ENCODE assay signal across 8 cellular contexts in the genomic region with DNA sequence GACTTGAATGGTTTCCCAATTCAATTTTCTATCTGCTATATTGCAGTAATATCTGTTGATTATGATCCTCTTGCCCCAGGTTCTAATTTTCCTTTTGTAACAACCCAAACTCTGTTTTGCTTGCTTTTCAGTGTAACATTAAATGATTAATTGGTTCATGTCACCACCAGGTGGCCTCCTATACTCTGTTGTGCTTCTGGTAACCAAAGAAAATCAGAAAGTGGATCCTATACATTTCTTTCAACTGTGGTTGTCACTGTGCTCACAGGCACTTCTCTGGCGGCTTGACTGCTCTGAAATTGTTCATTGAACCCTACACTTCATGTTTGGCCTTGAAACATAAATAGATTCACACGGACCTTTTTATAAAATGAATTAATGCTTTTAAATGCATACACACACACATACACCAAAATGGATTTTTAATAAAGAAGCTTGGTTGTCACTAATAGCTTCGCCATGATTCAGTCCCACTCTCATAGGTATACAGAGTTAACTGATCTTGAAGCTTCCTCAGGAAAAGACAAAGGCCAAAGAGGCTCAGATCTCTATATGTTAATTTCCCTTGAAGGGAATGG.
A peak's percentile ranks its signal among the peaks of the same experiment; 100 is the strongest.
DNase-seq lines count a peak whose midpoint lies in the region; ATAC-seq and TF ChIP-seq lines count a peak whose summit lies in the region.

No MANE protein-coding gene starts in this region.

- H3K4me1 ChIP-seq in fibroblast of lung (ENCODE audit: control insufficient read depth, extremely low read depth, insufficient read depth, low read length): peaks cover 6% of the 10 kb centered on the region
- no peaks in the 10 kb centered on the region for H3K4me1 ChIP-seq in trophoblast cell (ENCODE audit: control insufficient read depth in 1 of 2, insufficient read depth in 2 of 2, low read length in 2 of 2)

- H3K79me1 ChIP-seq in trophoblast cell (ENCODE audit: low read length): no peaks in the 10 kb centered on the region

- ATAC-seq in GM18511 (IDR thresholded peaks at IDR 0.05; ENCODE audit: unreplicated experiment) (peak; percentile 65), GM18519 (IDR thresholded peaks at IDR 0.05; ENCODE audit: low FRiP score, unreplicated experiment) (no peak)

- no peak overlapping the region for H4K12ac ChIP-seq in trophoblast cell (ENCODE audit: low read depth, low read length)

- peak; percentile 37 for DNase-seq in AG10803 (ENCODE audit: low read depth)
- DNase-seq in LNCaP clone FGC (ENCODE audit: low read depth): peak; percentile 18
- DNase-seq in SK-MEL-5 (ENCODE audit: low read depth, low spot score): peak; percentile 82
- DNase-seq in fibroblast of lung (ENCODE audit: low read depth in 2 of 2): peak; percentile 47 to 64
- DNase-seq in trophoblast cell: peak; percentile 22 to 77
- no peak for DNase-seq in activated T-helper 1 cell treated with anti-CD3 and anti-CD28 coated beads, Interleukin-12 subunit alpha, Interleukin-12 subunit beta, Interleukin-2, Interleukin-4 antibody, amounts not matched to agents 30 ng/mL and 10 ng/mL and 1 ng/mL, durations not matched to agents 14 hours and 24 hours and 36 hours (ENCODE audit: low spot score)

- no peak overlapping the region for H2AK5ac ChIP-seq in trophoblast cell (ENCODE audit: low read length)

- H3K4me1 Mint-ChIP-seq in activated T-helper 1 cell treated with anti-CD3 and anti-CD28 coated beads, Interleukin-12 subunit alpha, Interleukin-12 subunit beta, Interleukin-2, Interleukin-4 antibody, amounts not matched to agents 30 ng/mL and 10 ng/mL and 1 ng/mL, durations not matched to agents 14 hours and 24 hours and 36 hours (ENCODE audit: low read depth): no peaks in the 10 kb centered on the region

- no peaks in the 10 kb centered on the region for H3K36me3 ChIP-seq in fibroblast of lung (ENCODE audit: control insufficient read depth, insufficient read depth, low read length)
- H3K36me3 ChIP-seq in trophoblast cell (ENCODE audit: control insufficient read depth in 1 of 2, insufficient read depth in 2 of 2, low read length in 2 of 2): no peaks in the 10 kb centered on the region

- no peak overlapping the region for H4K8ac ChIP-seq in trophoblast cell (ENCODE audit: low read depth, low read length)

- H3K36me3 Mint-ChIP-seq in activated T-helper 1 cell treated with anti-CD3 and anti-CD28 coated beads, Interleukin-12 subunit alpha, Interleukin-12 subunit beta, Interleukin-2, Interleukin-4 antibody, amounts not matched to agents 30 ng/mL and 10 ng/mL and 1 ng/mL, durations not matched to agents 14 hours and 24 hours and 36 hours (ENCODE audit: low read depth): no peaks in the 10 kb centered on the region

- H3K4me2 ChIP-seq in fibroblast of lung (ENCODE audit: extremely low read depth, insufficient read depth, low read length): no peak overlapping the region
- H3K4me2 ChIP-seq in trophoblast cell (ENCODE audit: low read length): no peak overlapping the region

- H3K4me3 ChIP-seq in AG10803 (ENCODE audit: low read length) (no peak overlapping the region), LNCaP clone FGC (ENCODE audit: low read depth, low read length) (no peak overlapping the region), fibroblast of lung (replicated peaks in 1 of 4; ENCODE audit: control extremely low read depth in 1 of 4, insufficient read depth in 1 of 4, low read depth in 3 of 4, low read length in 4 of 4) (no peak overlapping the region), trophoblast cell (ENCODE audit: low read depth, low read length) (no peak overlapping the region)

- H3K9ac ChIP-seq in fibroblast of lung (ENCODE audit: insufficient read depth, low read length) (no peak overlapping the region), trophoblast cell (ENCODE audit: low read length) (no peak overlapping the region)

- H4K20me1 ChIP-seq in fibroblast of lung (ENCODE audit: control insufficient read depth, extremely low read depth, insufficient read depth, low read length): no peaks in the 10 kb centered on the region

- no CpG with 5 or more reads among the region's 3 CpGs for WGBS in trophoblast cell (ENCODE audit: extremely low coverage, insufficient coverage, insufficient read length)

- H3K27me3 Mint-ChIP-seq in activated T-helper 1 cell treated with anti-CD3 and anti-CD28 coated beads, Interleukin-12 subunit alpha, Interleukin-12 subunit beta, Interleukin-2, Interleukin-4 antibody, amounts not matched to agents 30 ng/mL and 10 ng/mL and 1 ng/mL, durations not matched to agents 14 hours and 24 hours and 36 hours (ENCODE audit: insufficient read depth): peaks cover 2% of the 10 kb centered on the region

- no peak overlapping the region for H3K4me3 Mint-ChIP-seq in activated T-helper 1 cell treated with anti-CD3 and anti-CD28 coated beads, Interleukin-12 subunit alpha, Interleukin-12 subunit beta, Interleukin-2, Interleukin-4 antibody, amounts not matched to agents 30 ng/mL and 10 ng/mL and 1 ng/mL, durations not matched to agents 14 hours and 24 hours and 36 hours

- no peak overlapping the region for H2BK120ac ChIP-seq in trophoblast cell (ENCODE audit: insufficient read depth, low read length, poor library complexity)

- intact Hi-C loops in activated T-helper 1 cell treated with anti-CD3 and anti-CD28 coated beads, Interleukin-12 subunit alpha, Interleukin-12 subunit beta, Interleukin-2, Interleukin-4 antibody, amounts not matched to agents 30 ng/mL and 10 ng/mL and 1 ng/mL, durations not matched to agents 14 hours and 24 hours and 36 hours (cut with micrococcal nuclease): loop anchor here (1.0 to 5.0 kb wide), 2 partner anchors 1081 to 1611 kb away; no protein-coding TSS in a partner anchor

- no peak overlapping the region for H3K23ac ChIP-seq in trophoblast cell (ENCODE audit: low read length)

- no peak overlapping the region for H3K14ac ChIP-seq in trophoblast cell (ENCODE audit: low read length)

- no peak overlapping the region for H3K4ac ChIP-seq in trophoblast cell (ENCODE audit: low read depth, low read length)

- in situ Hi-C loops in SK-MEL-5 (cut with HindIII; ENCODE audit: low pct_unique_long_range_greater_than_20kb, low sequenced_read_pairs): no loop called here

- H3K18ac ChIP-seq in trophoblast cell (ENCODE audit: low read length): no peak overlapping the region

- H3K9me3 ChIP-seq in fibroblast of lung (ENCODE audit: control insufficient read depth, insufficient read depth, low read depth, low read length) (no peaks in the 10 kb centered on the region), trophoblast cell (ENCODE audit: insufficient read depth, low read depth, low read length) (no peaks in the 10 kb centered on the region)

- TF ChIP-seq CTCF in AG10803 (conservative IDR thresholded peaks at IDR 0.05; ENCODE audit: low read length) (peak; percentile 52), LNCaP clone FGC (IDR thresholded peaks at IDR 0.05; ENCODE audit: control insufficient read depth, extremely low read depth, insufficient read depth) (peak; percentile 66), fibroblast of lung (conservative IDR thresholded peaks at IDR 0.05 in 1 of 2, IDR thresholded peaks at IDR 0.05 in 1 of 2; ENCODE audit: low read depth in 1 of 2, low read length in 2 of 2) (peak in 1 of 2 donors; percentile 31)

- H2AFZ ChIP-seq in fibroblast of lung (ENCODE audit: low read length) (no peak overlapping the region), trophoblast cell (ENCODE audit: insufficient read depth, low read length, poor library complexity) (no peak overlapping the region)

- H2BK12ac ChIP-seq in trophoblast cell (ENCODE audit: low read length): no peak overlapping the region

- H2BK5ac ChIP-seq in trophoblast cell (ENCODE audit: low read depth, low read length, poor library complexity): no peak overlapping the region

- H3K27ac Mint-ChIP-seq in activated T-helper 1 cell treated with anti-CD3 and anti-CD28 coated beads, Interleukin-12 subunit alpha, Interleukin-12 subunit beta, Interleukin-2, Interleukin-4 antibody, amounts not matched to agents 30 ng/mL and 10 ng/mL and 1 ng/mL, durations not matched to agents 14 hours and 24 hours and 36 hours: no peak overlapping the region

- H3K27me3 ChIP-seq in fibroblast of lung (ENCODE audit: control insufficient read depth, insufficient read depth, low read length) (no peaks in the 10 kb centered on the region), trophoblast cell (ENCODE audit: insufficient read depth, low read length) (no peaks in the 10 kb centered on the region)

- no peaks in the 10 kb centered on the region for H3K9me3 Mint-ChIP-seq in activated T-helper 1 cell treated with anti-CD3 and anti-CD28 coated beads, Interleukin-12 subunit alpha, Interleukin-12 subunit beta, Interleukin-2, Interleukin-4 antibody, amounts not matched to agents 30 ng/mL and 10 ng/mL and 1 ng/mL, durations not matched to agents 14 hours and 24 hours and 36 hours

- no peak overlapping the region for H4K91ac ChIP-seq in trophoblast cell (ENCODE audit: low read depth, low read length)

- no peak overlapping the region for H3K27ac ChIP-seq in fibroblast of lung (ENCODE audit: insufficient read depth, low read length)
- H3K27ac ChIP-seq in trophoblast cell (ENCODE audit: low read depth, low read length): no peak overlapping the region

- H3K79me2 ChIP-seq in fibroblast of lung (ENCODE audit: control insufficient read depth, insufficient read depth, low read length): no peaks in the 10 kb centered on the region
- H3K79me2 ChIP-seq in trophoblast cell (ENCODE audit: control insufficient read depth, insufficient read depth, low read length, poor library complexity): no peaks in the 10 kb centered on the region
